In genomic region chr16:30786115-30786935, GRCh38 we compare ENCODE assay signal across 1 cellular context.
TF ChIP-seq lines count a peak whose summit lies in the region.

No MANE protein-coding gene starts in this region.

TF ChIP-seq in HEK293, 187 proteins besides CTCF, POLR2A, EP300 and RAD21 (continued from another document and continues in another):
- TF ChIP-seq ZNF398 (tag by site-specific recombination; IDR thresholded peaks at IDR 0.05) (peak; percentile 33), ZNF837 (tag by site-specific recombination; IDR thresholded peaks at IDR 0.05) (no peak), ZNF513 (tag by site-specific recombination; IDR thresholded peaks at IDR 0.05) (no peak), ZNF530 (tag by site-specific recombination; IDR thresholded peaks at IDR 0.05; ENCODE audit: low read depth) (no peak), INSM2 (tag by site-specific recombination; IDR thresholded peaks at IDR 0.05) (no peak), ZNF610 (tag by site-specific recombination; IDR thresholded peaks at IDR 0.05; ENCODE audit: borderline replicate concordance) (0 out of 2 replicates have a peak, but pooled peaks have one; percentile 16), ZSCAN18 (tag by site-specific recombination; IDR thresholded peaks at IDR 0.05) (no peak), ZNF148 (tag by site-specific recombination; IDR thresholded peaks at IDR 0.05; ENCODE audit: borderline replicate concordance) (no peak), ZNF777 (tag by site-specific recombination; IDR thresholded peaks at IDR 0.05; ENCODE audit: borderline replicate concordance) (no peak), SCRT2 (tag by site-specific recombination; IDR thresholded peaks at IDR 0.05) (no peak), ATF2 (tag by site-specific recombination; IDR thresholded peaks at IDR 0.05; ENCODE audit: low read depth) (no peak), ZNF354C (tag by site-specific recombination; IDR thresholded peaks at IDR 0.05; ENCODE audit: borderline replicate concordance, low read depth) (no peak), ZNF266 (tag by site-specific recombination; IDR thresholded peaks at IDR 0.05; ENCODE audit: low read depth) (no peak), ZNF211 (tag by site-specific recombination; IDR thresholded peaks at IDR 0.05; ENCODE audit: low read depth) (no peak), ZNF416 (tag by site-specific recombination; IDR thresholded peaks at IDR 0.05) (no peak), ZNF335 (tag by site-specific recombination; conservative IDR thresholded peaks at IDR 0.05) (peak; percentile 90), ELK4 (IDR thresholded peaks at IDR 0.05; ENCODE audit: borderline replicate concordance, low read depth, low read length) (no peak), ZNF747 (tag by site-specific recombination; IDR thresholded peaks at IDR 0.05) (no peak), ZNF221 (tag by site-specific recombination; IDR thresholded peaks at IDR 0.05; ENCODE audit: borderline replicate concordance) (no peak), KLF10 (tag by site-specific recombination; IDR thresholded peaks at IDR 0.05) (no peak), ZNF248 (tag by site-specific recombination; IDR thresholded peaks at IDR 0.05) (no peak), IKZF3 (tag by site-specific recombination; IDR thresholded peaks at IDR 0.05) (peak; percentile 76), TRIM28 (IDR thresholded peaks at IDR 0.05; ENCODE audit: borderline replicate concordance, low read length) (no peak), ZBTB26 (tag by site-specific recombination; optimal IDR thresholded peaks at IDR 0.05) (peak; percentile 53), ZNF843 (tag by site-specific recombination; IDR thresholded peaks at IDR 0.05) (no peak), SP7 (tag by site-specific recombination; IDR thresholded peaks at IDR 0.05) (peak; percentile 44), ZNF558 (tag by site-specific recombination; IDR thresholded peaks at IDR 0.05) (no peak), ZSCAN30 (tag by site-specific recombination; IDR thresholded peaks at IDR 0.05) (no peak; the same call in 1 of the 2 replicates), ZBTB6 (tag by site-specific recombination; IDR thresholded peaks at IDR 0.05) (no peak; the same call in 1 of the 2 replicates), RBAK (tag by site-specific recombination; IDR thresholded peaks at IDR 0.05) (no peak), OVOL3 (tag by site-specific recombination; IDR thresholded peaks at IDR 0.05) (no peak), EGR2 (tag by site-specific recombination; IDR thresholded peaks at IDR 0.05; ENCODE audit: low read depth) (peak; percentile 86)
- TF ChIP-seq, protein P1, sequence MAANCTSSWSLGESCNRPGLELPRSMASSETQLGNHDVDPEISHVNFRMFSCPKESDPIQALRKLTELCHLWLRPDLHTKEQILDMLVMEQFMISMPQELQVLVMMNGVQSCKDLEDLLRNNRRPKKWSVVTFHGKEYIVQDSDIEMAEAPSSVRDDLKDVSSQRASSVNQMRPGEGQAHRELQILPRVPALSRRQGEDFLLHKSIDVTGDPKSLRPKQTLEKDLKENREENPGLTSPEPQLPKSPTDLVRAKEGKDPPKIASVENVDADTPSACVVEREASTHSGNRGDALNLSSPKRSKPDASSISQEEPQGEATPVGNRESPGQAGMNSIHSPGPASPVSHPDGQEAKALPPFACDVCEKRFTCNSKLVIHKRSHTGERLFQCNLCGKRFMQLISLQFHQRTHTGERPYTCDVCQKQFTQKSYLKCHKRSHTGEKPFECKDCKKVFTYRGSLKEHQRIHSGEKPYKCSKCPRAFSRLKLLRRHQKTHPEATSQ (tag by site-specific recombination; IDR thresholded peaks at IDR 0.05): no peak; the same call in 1 of the 2 replicates
- TF ChIP-seq, protein P2, sequence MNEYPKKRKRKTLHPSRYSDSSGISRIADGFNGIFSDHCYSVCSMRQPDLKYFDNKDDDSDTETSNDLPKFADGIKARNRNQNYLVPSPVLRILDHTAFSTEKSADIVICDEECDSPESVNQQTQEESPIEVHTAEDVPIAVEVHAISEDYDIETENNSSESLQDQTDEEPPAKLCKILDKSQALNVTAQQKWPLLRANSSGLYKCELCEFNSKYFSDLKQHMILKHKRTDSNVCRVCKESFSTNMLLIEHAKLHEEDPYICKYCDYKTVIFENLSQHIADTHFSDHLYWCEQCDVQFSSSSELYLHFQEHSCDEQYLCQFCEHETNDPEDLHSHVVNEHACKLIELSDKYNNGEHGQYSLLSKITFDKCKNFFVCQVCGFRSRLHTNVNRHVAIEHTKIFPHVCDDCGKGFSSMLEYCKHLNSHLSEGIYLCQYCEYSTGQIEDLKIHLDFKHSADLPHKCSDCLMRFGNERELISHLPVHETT (tag by site-specific recombination; IDR thresholded peaks at IDR 0.05): 0 out of 2 replicates have a peak, but pooled peaks have one; percentile 27
- TF ChIP-seq, protein P3, sequence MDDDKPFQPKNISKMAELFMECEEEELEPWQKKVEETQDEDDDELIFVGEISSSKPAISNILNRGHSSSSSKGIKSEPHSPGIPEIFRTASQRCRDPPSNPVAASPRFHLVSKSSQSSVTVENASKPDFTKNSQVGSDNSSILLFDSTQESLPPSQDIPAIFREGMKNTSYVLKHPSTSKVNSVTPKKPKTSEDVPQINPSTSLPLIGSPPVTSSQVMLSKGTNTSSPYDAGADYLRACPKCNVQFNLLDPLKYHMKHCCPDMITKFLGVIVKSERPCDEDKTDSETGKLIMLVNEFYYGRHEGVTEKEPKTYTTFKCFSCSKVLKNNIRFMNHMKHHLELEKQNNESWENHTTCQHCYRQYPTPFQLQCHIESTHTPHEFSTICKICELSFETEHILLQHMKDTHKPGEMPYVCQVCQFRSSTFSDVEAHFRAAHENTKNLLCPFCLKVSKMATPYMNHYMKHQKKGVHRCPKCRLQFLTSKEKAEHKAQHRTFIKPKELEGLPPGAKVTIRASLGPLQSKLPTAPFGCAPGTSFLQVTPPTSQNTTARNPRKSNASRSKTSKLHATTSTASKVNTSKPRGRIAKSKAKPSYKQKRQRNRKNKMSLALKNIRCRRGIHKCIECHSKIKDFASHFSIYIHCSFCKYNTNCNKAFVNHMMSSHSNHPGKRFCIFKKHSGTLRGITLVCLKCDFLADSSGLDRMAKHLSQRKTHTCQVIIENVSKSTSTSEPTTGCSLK (tag by site-specific recombination; IDR thresholded peaks at IDR 0.05): no peak
